In genomic region chr7:22319424-22320403, GRCh38 we compare ENCODE assay signal across 10 cellular contexts. TPM values are rescaled to one million over a fixed set of nuclear protein-coding genes. Genes with fewer than 3 reads are reported as not detected.
DNase-seq lines count a peak whose midpoint lies in the region; ATAC-seq and TF ChIP-seq lines count a peak whose summit lies in the region.
"Had no signal": no experiment of that assay in that cellular context is flagged by ENCODE, and none has a peak within 500 bp of the region (broad histone marks: within the 10 kb centered on the region; RNA-seq: fewer than 3 reads in every experiment).

No MANE protein-coding gene starts in this region.

- H3K4me3 ChIP-seq in dorsolateral prefrontal cortex (no peak overlapping the region), esophagus squamous epithelium (no peak overlapping the region)
- H3K4me3 ChIP-seq: heart right ventricle had no signal

- DNase-seq in SHP77 (lab: John Stamatoyannopoulos, UW) (peak; percentile 21 to 37), SHP77 treated with DMSO at 0.1 percent for 48 hours (lab: John Stamatoyannopoulos, UW) (no peak), NCI-H345 treated with DMSO at 0.1 percent for 48 hours (lab: John Stamatoyannopoulos, UW; ENCODE audit: unreplicated experiment) (peak; percentile 98), dorsolateral prefrontal cortex (no peak), KG1 (lab: John Stamatoyannopoulos, UW) (no peak), esophagus squamous epithelium (lab: John Stamatoyannopoulos, UW) (no peak), HCEC 1CT (no peak)
- DNase-seq: activated T-cell treated with anti-CD3 and anti-CD28 coated beads, Interleukin-2, amount 50 U/mL, for 48 hours; heart right ventricle had no signal

- no peaks in the 10 kb centered on the region for H3K9me3 ChIP-seq in esophagus squamous epithelium
- H3K9me3 ChIP-seq: heart right ventricle had no signal

- intact Hi-C loops in dorsolateral prefrontal cortex (cut with DNase I) (no loop called here), esophagus squamous epithelium (cut with DNase I) (no loop called here)

- TF ChIP-seq CTCF in dorsolateral prefrontal cortex (IDR thresholded peaks at IDR 0.05 in 54 of 56, conservative IDR thresholded peaks at IDR 0.05 in 2 of 56; ENCODE audit: low read depth in 1 of 56, partially characterized antibody in 56 of 56) (no peak), esophagus squamous epithelium (IDR thresholded peaks at IDR 0.05) (no peak)

- H3K27me3 ChIP-seq in dorsolateral prefrontal cortex (no peaks in the 10 kb centered on the region), esophagus squamous epithelium (no peaks in the 10 kb centered on the region)
- H3K27me3 ChIP-seq: heart right ventricle had no signal

- peaks cover 0 to 21% (median 0%) of the 10 kb centered on the region in 3 donors for H3K4me1 ChIP-seq in esophagus squamous epithelium

- no peak for ATAC-seq in HG02610 (IDR thresholded peaks at IDR 0.05; ENCODE audit: unreplicated experiment)

- peak overlapping the region in 38 of 59 donors; percentile 0 to 79 (median 38) for H3K27ac ChIP-seq in dorsolateral prefrontal cortex
- no peak overlapping the region for H3K27ac ChIP-seq in esophagus squamous epithelium
- H3K27ac ChIP-seq: heart right ventricle had no signal

- H3K36me3 ChIP-seq in esophagus squamous epithelium, result peaks cover 0 to 4% (median 0%) of the 10 kb centered on the region in 3 donors
- H3K36me3 ChIP-seq: heart right ventricle had no signal

- WGBS in esophagus squamous epithelium, 2 donors, result 64% methylated on average over 6 to 7 of the region's 7 CpGs

- TF ChIP-seq POLR2A in esophagus squamous epithelium (IDR thresholded peaks at IDR 0.05), result no peak

RNA-seq across cellular contexts. Expression of gene RAPGEF5, which starts 37.2 kb away (rescaled TPM):
- 100 to 1,000 TPM; 181 to 405 (median 243) TPM for total RNA-seq in dorsolateral prefrontal cortex
- total RNA-seq in esophagus squamous epithelium, result 10 to 100 TPM; 16.9 to 50.5 (median 38.4) TPM

Comparison
In these comparisons a context has a peak if more than half of its experiments do, and no peak if none do; other contexts are left out.
1. DNase-seq: peak in SHP77 (2 of 2) and NCI-H345 treated with DMSO at 0.1 percent for 48 hours (single experiment); none in SHP77 treated with DMSO at 0.1 percent for 48 hours (single experiment), dorsolateral prefrontal cortex (0 of 10), KG1 (single experiment), esophagus squamous epithelium (single experiment) and HCEC 1CT (single experiment).
2. H3K27ac ChIP-seq: peak in dorsolateral prefrontal cortex (38 of 59); none in esophagus squamous epithelium (0 of 4).